12 cellular contexts compared by ENCODE assay signal in the genomic region with DNA sequence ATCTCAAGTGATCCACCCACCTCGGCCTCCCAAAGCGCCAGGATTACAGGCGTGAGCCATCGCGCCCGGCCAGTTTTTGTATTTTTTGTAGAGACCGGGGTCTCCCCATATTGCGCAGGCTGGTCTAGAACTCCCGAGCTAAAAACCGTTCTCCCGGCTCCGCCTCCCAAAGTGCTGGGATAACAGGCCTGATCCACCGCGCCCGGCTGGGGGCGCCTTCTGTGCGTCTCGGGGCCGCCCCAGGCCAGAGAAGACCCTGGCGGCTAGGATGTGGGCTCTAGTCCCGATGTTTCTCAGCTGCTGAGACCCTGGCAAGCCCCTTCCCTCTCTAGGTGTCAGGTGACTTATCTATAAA. TPM values are rescaled to one million over a fixed set of nuclear protein-coding genes. Genes with fewer than 3 reads are reported as not detected.
DNase-seq lines count a peak whose midpoint lies in the region; ATAC-seq, FAIRE-seq and TF ChIP-seq lines count a peak whose summit lies in the region.
"Had no signal": no experiment of that assay in that cellular context is flagged by ENCODE, and none has a peak within 500 bp of the region (broad histone marks: within the 10 kb centered on the region; RNA-seq: fewer than 3 reads in every experiment).

No MANE protein-coding gene starts in this region.

- no peak for TF ChIP-seq RAD21 in SK-N-SH (IDR thresholded peaks at IDR 0.05; ENCODE audit: low read length)
- TF ChIP-seq RAD21 in IMR-90 (IDR thresholded peaks at IDR 0.05; ENCODE audit: low read length), result no peak
- peak; percentile 7 to 54; a peak in 2 of 4 replicates for TF ChIP-seq RAD21 in H1 (IDR thresholded peaks at IDR 0.05 in 1 of 2, conservative IDR thresholded peaks at IDR 0.05 in 1 of 2; ENCODE audit: low read depth in 2 of 2, low read length in 2 of 2)

- no peak for ATAC-seq in SK-N-SH treated with all-trans-retinoic acid at 6 μM for 48 hours
- no peak for ATAC-seq in IMR-90 (ENCODE audit: low read depth)
- ATAC-seq in GM21390 (IDR thresholded peaks at IDR 0.05; ENCODE audit: unreplicated experiment), result no peak
- ATAC-seq: psoas muscle had no signal

- H2BK15ac ChIP-seq in IMR-90 (ENCODE audit: low read depth, low read length), result no peak overlapping the region
- H2BK15ac ChIP-seq in H1 (ENCODE audit: low read length), result no peak overlapping the region; the same call in 1 of the 2 replicates

- no peak overlapping the region for H2BK12ac ChIP-seq in H1 (ENCODE audit: low read depth, low read length)

- H4K91ac ChIP-seq in IMR-90 (ENCODE audit: insufficient read depth, low read depth, low read length) (no peak overlapping the region), H1 (replicated peaks; ENCODE audit: insufficient read length, low read length) (peak overlapping the region; percentile 81)

- dilution Hi-C loops in IMR-90 (cut with HindIII; ENCODE audit: low sequenced_read_pairs, unreplicated experiment), result no loop called here

- H2BK20ac ChIP-seq in IMR-90 (ENCODE audit: low read depth, low read length) (no peak overlapping the region), H1 (ENCODE audit: low read length) (0 out of 2 replicates have a peak overlapping the region, but pooled peaks have one; percentile 61)

- H3K36me3 Mint-ChIP-seq in neural crest cell (ENCODE audit: low read depth), result no peaks in the 10 kb centered on the region

- H3K23ac ChIP-seq in IMR-90 (ENCODE audit: low read depth, low read length) (no peak overlapping the region), H1 (ENCODE audit: insufficient read length) (no peak overlapping the region)

- peaks cover 10% of the 10 kb centered on the region; the same call in 1 of the 2 replicates for H3K23me2 ChIP-seq in H1 (ENCODE audit: low read depth, low read length)

- no peak overlapping the region for H3K4me3 Mint-ChIP-seq in neural crest cell

- no peaks in the 10 kb centered on the region for H3K9me2 ChIP-seq in SK-N-SH

- no peak overlapping the region for H3K9ac ChIP-seq in SK-N-SH
- H3K9ac ChIP-seq in IMR-90 (ENCODE audit: low read depth, low read length), result no peak overlapping the region
- peak overlapping the region in 2 of 4 experiments; percentile 51 to 68; a peak in 3 of 7 replicates for H3K9ac ChIP-seq in H1 (replicated peaks in 1 of 4; ENCODE audit: extremely low read depth in 1 of 4, low read depth in 3 of 4, low read length in 3 of 4)

- CTCF ChIA-PET in SK-N-SH (lab: Yijun Ruan, JAX) (interaction anchor here (1.0 to 2.7 kb wide), 2 partner anchors 10 to 30 kb away, joined by 3 to 11 read pairs; no protein-coding TSS in a partner anchor), IMR-90 (lab: Yijun Ruan, JAX) (interaction anchor here (0.6 kb wide), 1 partner anchor 123 kb away, joined by 4 read pairs; no protein-coding TSS in a partner anchor), H1 (lab: Charles Lee; ENCODE audit: partially characterized antibody) (interaction anchor here (0.8 to 3.7 kb wide), 13 partner anchors 10 to 174 kb away, joined by 3 to 24 read pairs (median 5); partner anchors contain the start of gene ABCA7)

- TF ChIP-seq POLR2A in IMR-90 (IDR thresholded peaks at IDR 0.05; ENCODE audit: low read depth, low read length) (no peak), H1 (IDR thresholded peaks at IDR 0.05; ENCODE audit: control extremely low read depth in 1 of 2, low read depth in 2 of 2, low read length in 2 of 2) (no peak), sigmoid colon (IDR thresholded peaks at IDR 0.05) (no peak)

- H2AK5ac ChIP-seq in IMR-90 (ENCODE audit: low read depth, low read length) (no peak overlapping the region), H1 (ENCODE audit: low read depth, low read length) (no peak overlapping the region)

- BruUV-seq in IMR-90 (replicated peaks; lab: Mats Ljungman, UMichigan), result no TSS peak

- WGBS in SK-N-SH (ENCODE audit: low lambda C conversion rate), result 9% methylated on average over 21 of the region's 21 CpGs
- WGBS in IMR-90 (ENCODE audit: extremely low coverage in 2 of 2, insufficient read length in 1 of 2), 2 experiments, result 19% methylated on average over 9 of the region's 21 CpGs; no CpG with 5 or more reads in 1 of the 2 experiments
- 8% methylated on average over 13 of the region's 21 CpGs; no CpG with 5 or more reads in 1 of the 2 experiments for WGBS in H1 (ENCODE audit: extremely low coverage in 1 of 2, insufficient coverage in 1 of 2, insufficient read length in 1 of 2, insufficient replicate concordance in 2 of 2, low coverage in 1 of 2, low lambda C conversion rate in 2 of 2, missing lambda C conversion rate in 1 of 2), 2 experiments
- 14 to 50% methylated on average over 21 of the region's 21 CpGs for WGBS in sigmoid colon, 2 donors

- H3K4me2 ChIP-seq in SK-N-SH (no peak overlapping the region), IMR-90 (ENCODE audit: low read depth, low read length) (no peak overlapping the region), H1 (ENCODE audit: insufficient read depth in 1 of 2, low read depth in 2 of 2, low read length in 2 of 2) (peak overlapping the region; percentile 64 to 79)

- H4K8ac ChIP-seq in IMR-90 (ENCODE audit: low read depth in 2 of 2, low read length in 2 of 2) (no peak overlapping the region), H1 (ENCODE audit: extremely low read depth, insufficient read depth, low read length) (peak overlapping the region; percentile 97)

- FAIRE-seq in H1 (lab: Jason Lieb, UNC), result no peak

- H3K9me3 ChIP-seq in SK-N-SH, result no peaks in the 10 kb centered on the region
- H3K9me3 ChIP-seq in IMR-90 (ENCODE audit: control insufficient read depth, insufficient read depth, low read length), result no peaks in the 10 kb centered on the region
- no peaks in the 10 kb centered on the region for H3K9me3 ChIP-seq in H1 (ENCODE audit: insufficient read depth in 2 of 2, low read depth in 1 of 2, low read length in 1 of 2)
- H3K9me3 ChIP-seq in sigmoid colon, result no peaks in the 10 kb centered on the region
- H3K9me3 ChIP-seq: psoas muscle, testis had no signal

- intact Hi-C loops in IMR-90 (cut with micrococcal nuclease), result no loop called here
- intact Hi-C loops in sigmoid colon (cut with DNase I), result no loop called here

- H3K79me2 ChIP-seq in SK-N-SH (ENCODE audit: insufficient read depth) (no peaks in the 10 kb centered on the region), H1 (ENCODE audit: control insufficient read depth in 1 of 2, insufficient read depth in 2 of 2, low read length in 2 of 2) (no peaks in the 10 kb centered on the region)

- H3K56ac ChIP-seq in IMR-90 (ENCODE audit: extremely low read depth, insufficient read depth, low read length), result no peak overlapping the region
- peak overlapping the region; percentile 64 for H3K56ac ChIP-seq in H1 (replicated peaks; ENCODE audit: insufficient read length, low read depth, low read length)

- H3K9me1 ChIP-seq in IMR-90 (ENCODE audit: insufficient read depth, low read length), result no peaks in the 10 kb centered on the region

- peaks cover 21% of the 10 kb centered on the region for H3F3A ChIP-seq in SK-N-SH (replicated peaks; ENCODE audit: insufficient read depth)

- H4K5ac ChIP-seq in IMR-90 (ENCODE audit: low read depth, low read length) (no peak overlapping the region), H1 (ENCODE audit: insufficient read length, low read depth, low read length) (peak overlapping the region; percentile 36)

- H3K4ac ChIP-seq in IMR-90 (ENCODE audit: low read depth, low read length) (no peak overlapping the region), H1 (replicated peaks; ENCODE audit: insufficient read length, low read depth, low read length) (no peak overlapping the region)

- POLR2A ChIA-PET in SK-N-SH (lab: Yijun Ruan, JAX) (interaction anchor here (1.1 to 1.4 kb wide), 2 partner anchors 21 to 104 kb away, joined by 3 to 4 read pairs; partner anchors contain the start of gene SBNO2), IMR-90 (lab: Charles Lee; ENCODE audit: unreplicated experiment) (no interaction called here), H1 (lab: Charles Lee; ENCODE audit: partially characterized antibody) (interaction anchor here (0.6 to 7.1 kb wide), 20 partner anchors 10 to 521 kb away, joined by 3 to 52 read pairs (median 4); partner anchors contain the start of genes ABCA7, CIRBP, CNN2 and GPX4)

- H3K27me3 ChIP-seq in SK-N-SH (ENCODE audit: insufficient read depth) (peaks cover 37% of the 10 kb centered on the region), IMR-90 (ENCODE audit: control insufficient read depth, insufficient read depth, low read length) (peaks cover 45% of the 10 kb centered on the region), H1 (replicated peaks in 1 of 4; ENCODE audit: control insufficient read depth in 3 of 4, extremely low read depth in 1 of 4, insufficient read depth in 3 of 4, low read length in 3 of 4) (peaks cover 0 to 24% (median 15%) of the 10 kb centered on the region in 4 experiments; a peak in 5 of 7 replicates), sigmoid colon (peaks cover 36 to 74% (median 61%) of the 10 kb centered on the region in 3 donors)

- peaks cover 9% of the 10 kb centered on the region for H3K4me1 Mint-ChIP-seq in neural crest cell

- H3K9me3 Mint-ChIP-seq in neural crest cell, result no peaks in the 10 kb centered on the region
- H3K9me3 Mint-ChIP-seq: activated B cell treated with CpG ODN at 0.5 μM for 24 hours had no signal

- H3K4me1 ChIP-seq in SK-N-SH (ENCODE audit: control insufficient read depth in 1 of 2, insufficient read depth in 2 of 2, low read depth in 1 of 2, low read length in 1 of 2) (peaks cover 0 to 19% of the 10 kb centered on the region in 2 experiments; a peak in 1 of 4 replicates), IMR-90 (ENCODE audit: control insufficient read depth, insufficient read depth, low read length) (peaks cover 3% of the 10 kb centered on the region; the same call in 1 of the 2 replicates), H1 (replicated peaks in 1 of 4; ENCODE audit: control insufficient read depth in 3 of 4, insufficient read depth in 4 of 4, low read length in 3 of 4) (peaks cover 0 to 20% (median 10%) of the 10 kb centered on the region in 4 experiments; a peak in 6 of 7 replicates), sigmoid colon (peaks cover 0 to 38% (median 22%) of the 10 kb centered on the region in 4 donors)

- TF ChIP-seq EP300 in SK-N-SH (IDR thresholded peaks at IDR 0.05; ENCODE audit: borderline replicate concordance in 1 of 2, low read depth in 1 of 2, low read length in 1 of 2) (no peak), H1 (IDR thresholded peaks at IDR 0.05; ENCODE audit: borderline replicate concordance in 1 of 2, low read depth in 2 of 2, low read length in 2 of 2) (no peak), sigmoid colon (IDR thresholded peaks at IDR 0.05) (no peak)

- H3K18ac ChIP-seq in IMR-90 (ENCODE audit: low read depth, low read length), result no peak overlapping the region
- peak overlapping the region; percentile 88 for H3K18ac ChIP-seq in H1 (ENCODE audit: extremely low read depth, low read length)

- H3K27ac ChIP-seq in SK-N-SH (ENCODE audit: low read depth in 2 of 2, low read length in 1 of 2) (no peak overlapping the region), IMR-90 (ENCODE audit: insufficient read depth, low read length) (no peak overlapping the region), H1 (ENCODE audit: low read depth, low read length) (no peak overlapping the region), sigmoid colon (no peak overlapping the region)
- H3K27ac ChIP-seq: psoas muscle, testis had no signal

- TF ChIP-seq CTCF in SK-N-SH (IDR thresholded peaks at IDR 0.05) (peak; percentile 28), IMR-90 (conservative IDR thresholded peaks at IDR 0.05; ENCODE audit: low read depth, low read length) (peak; percentile 23; the same call in 1 of the 2 replicates), H1 (IDR thresholded peaks at IDR 0.05; ENCODE audit: control extremely low read depth in 1 of 3, insufficient read depth in 1 of 3, low read depth in 1 of 3, low read length in 3 of 3) (peak; percentile 37 to 41 (median 38); a peak in 3 of 4 replicates), neural crest cell (conservative IDR thresholded peaks at IDR 0.05) (peak; percentile 16), sigmoid colon (IDR thresholded peaks at IDR 0.05) (no peak)

- in situ Hi-C loops in IMR-90 (cut with MboI; ENCODE audit: low sequenced_read_pairs), result no loop called here

- DNase-seq in SK-N-SH (no peak), IMR-90 (no peak), H1 (ENCODE audit: low read depth in 1 of 2, low spot score in 2 of 2) (peak in 1 of 2 experiments; percentile 81), neural crest cell (ENCODE audit: low read depth, low spot score) (no peak), AML-193 (lab: John Stamatoyannopoulos, UW) (no peak), sigmoid colon (no peak)
- DNase-seq: activated B cell treated with CpG ODN at 0.5 μM for 24 hours, NCI-H187, testis had no signal

- peaks cover 64% of the 10 kb centered on the region for H3K27me3 Mint-ChIP-seq in neural crest cell (ENCODE audit: low read depth)
- H3K27me3 Mint-ChIP-seq: activated B cell treated with CpG ODN at 0.5 μM for 24 hours had no signal

- H3K27ac Mint-ChIP-seq in neural crest cell (ENCODE audit: unreplicated experiment), result no peak overlapping the region

- no peaks in the 10 kb centered on the region for H4K20me1 ChIP-seq in SK-N-SH (ENCODE audit: insufficient read depth)
- peaks cover under 1% of the 10 kb centered on the region; the same call in 1 of the 2 replicates for H4K20me1 ChIP-seq in IMR-90 (ENCODE audit: insufficient read depth, low read length)
- peaks cover 1 to 10% of the 10 kb centered on the region in 2 experiments for H4K20me1 ChIP-seq in H1 (replicated peaks in 1 of 2; ENCODE audit: control insufficient read depth in 1 of 2, insufficient read depth in 2 of 2, low read length in 2 of 2)

- no peaks in the 10 kb centered on the region for H3K36me3 ChIP-seq in SK-N-SH (replicated peaks in 1 of 2; ENCODE audit: control insufficient read depth in 1 of 2, insufficient read depth in 2 of 2, low read length in 1 of 2)
- H3K36me3 ChIP-seq in IMR-90 (ENCODE audit: control insufficient read depth, insufficient read depth, low read length), result no peaks in the 10 kb centered on the region
- peaks cover 0 to 17% (median 0%) of the 10 kb centered on the region in 4 experiments; a peak in 1 of 8 replicates for H3K36me3 ChIP-seq in H1 (ENCODE audit: control insufficient read depth in 2 of 4, insufficient read depth in 4 of 4, low read length in 3 of 4)
- H3K36me3 ChIP-seq in sigmoid colon, result no peaks in the 10 kb centered on the region

- peak overlapping the region; percentile 76 for H2AK9ac ChIP-seq in IMR-90 (replicated peaks; ENCODE audit: low read depth, low read length, poor library complexity)

- H3K79me1 ChIP-seq in IMR-90 (ENCODE audit: low read depth in 1 of 2, low read length in 2 of 2), result no peaks in the 10 kb centered on the region
- peaks cover 5% of the 10 kb centered on the region for H3K79me1 ChIP-seq in H1 (ENCODE audit: low read depth, low read length)

- H2BK120ac ChIP-seq in IMR-90 (ENCODE audit: low read depth, low read length), result no peak overlapping the region
- no peak overlapping the region for H2BK120ac ChIP-seq in H1 (replicated peaks; ENCODE audit: low read depth, low read length)

- H2BK5ac ChIP-seq in IMR-90 (ENCODE audit: low read depth, low read length, poor library complexity, severe bottlenecking) (no peak overlapping the region), H1 (ENCODE audit: low read depth, low read length) (no peak overlapping the region)

- H3K4me3 ChIP-seq in SK-N-SH (ENCODE audit: low read depth in 2 of 2, low read length in 1 of 2), result no peak overlapping the region
- H3K4me3 ChIP-seq in IMR-90 (ENCODE audit: insufficient read depth, low read depth, low read length), result no peak overlapping the region
- H3K4me3 ChIP-seq in H1 (ENCODE audit: extremely low read depth in 1 of 4, insufficient read depth in 2 of 4, low read depth in 3 of 4, low read length in 4 of 4), result peak overlapping the region; percentile 43 to 69 (median 49); a peak in 6 of 8 replicates
- H3K4me3 ChIP-seq in sigmoid colon, result no peak overlapping the region
- H3K4me3 ChIP-seq: psoas muscle had no signal

- H3K14ac ChIP-seq in IMR-90 (replicated peaks; ENCODE audit: low read depth, low read length) (no peak overlapping the region), H1 (ENCODE audit: insufficient read length) (no peak overlapping the region)

- H2AFZ ChIP-seq in SK-N-SH (ENCODE audit: low read depth), result no peak overlapping the region
- peak overlapping the region; percentile 70 for H2AFZ ChIP-seq in IMR-90 (replicated peaks; ENCODE audit: low read length, poor library complexity)
- no peak overlapping the region; the same call in 1 of the 2 replicates for H2AFZ ChIP-seq in H1 (ENCODE audit: low read length)

RNA-seq across cellular contexts. Expression of gene ARHGAP45, which starts 3.6 kb away (rescaled TPM):
- polyA plus RNA-seq in SK-N-SH (2012; rRNA removed) (2.8 and 4.2 TPM in 2 replicates), IMR-90 (2012; rRNA removed) (1.4 and 1.7 TPM in 2 replicates), H1 (2011; rRNA removed) (31.4 and 40.2 TPM in 2 replicates), sigmoid colon (100 to 1,000 TPM in 1 of 3 donors, 10 to 100 TPM in 2; 38.6 to 103 (median 39.0) TPM)
- polyA plus RNA-seq in SK-N-SH (2012; cell fraction: cytosol; rRNA removed), result 1.7 and 2.5 TPM in 2 replicates
- polyA plus RNA-seq in SK-N-SH (2012; cell fraction: nucleus; rRNA removed), result 5.9 and 9.7 TPM in 2 replicates
- total RNA-seq in IMR-90 (2012; rRNA removed) (0.83 and 1.3 TPM in 2 replicates), neural crest cell (1.6 and 1.7 TPM in 2 replicates), sigmoid colon (10 to 100 TPM; 12.8 to 21.6 (median 18.2) TPM)
- polyA plus RNA-seq in IMR-90 (2012; cell fraction: cytosol; rRNA removed), result 2.0 and 2.2 TPM in 2 replicates
- polyA plus RNA-seq in IMR-90 (2012; cell fraction: nucleus; rRNA removed; ENCODE audit: low replicate concordance), result 3.0 and 10.5 TPM in 2 replicates
- 41.8 and 43.6 TPM in 2 replicates for total RNA-seq in H1 (2021; fragmentation: NEBNext Ultra II Directional; extraction: Animal tissue kit (Norgen Biotek cat#: 25700))
- 36.8 TPM for polyA plus RNA-seq in H1 (2011; cell fraction: cytosol; rRNA removed)
- 67.4 TPM for polyA plus RNA-seq in H1 (2011; cell fraction: nucleus; rRNA removed)
- polyA plus RNA-seq in H1 (2012, experiment 1 of 2), result 26.5 to 43.1 TPM (median 35.3 TPM) in 4 replicates
- polyA plus RNA-seq in H1 (2012, experiment 2 of 2), result 29.2 TPM
- 16.7 TPM for polyA plus RNA-seq in H1 (2013, experiment 1 of 2)
- polyA plus RNA-seq in H1 (2013, experiment 2 of 2), result 16.2 TPM
- 13.6 and 19.9 TPM in 2 replicates for polyA minus RNA-seq in H1 (2011; rRNA and poly(A)+ RNA removed)
- 28.4 TPM for polyA minus RNA-seq in H1 (2011; cell fraction: cytosol; rRNA and poly(A)+ RNA removed)
- polyA minus RNA-seq in H1 (2011; cell fraction: nucleus; rRNA and poly(A)+ RNA removed), result 25.1 TPM

RNA-seq across cellular contexts. Expression of gene POLR2E, which starts 24.6 kb away (rescaled TPM):
- polyA plus RNA-seq in SK-N-SH (2012; rRNA removed), result 238 and 283 TPM in 2 replicates
- polyA plus RNA-seq in SK-N-SH (2012; cell fraction: cytosol; rRNA removed), result 143 and 208 TPM in 2 replicates
- polyA plus RNA-seq in SK-N-SH (2012; cell fraction: nucleus; rRNA removed), result 134 and 138 TPM in 2 replicates
- 195 and 294 TPM in 2 replicates for total RNA-seq in IMR-90 (2012; rRNA removed)
- polyA plus RNA-seq in IMR-90 (2012; rRNA removed), result 391 and 449 TPM in 2 replicates
- polyA plus RNA-seq in IMR-90 (2012; cell fraction: cytosol; rRNA removed), result 408 and 821 TPM in 2 replicates
- 242 and 436 TPM in 2 replicates for polyA plus RNA-seq in IMR-90 (2012; cell fraction: nucleus; rRNA removed; ENCODE audit: low replicate concordance)
- 274 and 281 TPM in 2 replicates for total RNA-seq in H1 (2021; fragmentation: NEBNext Ultra II Directional; extraction: Animal tissue kit (Norgen Biotek cat#: 25700))
- polyA plus RNA-seq in H1 (2011; rRNA removed), result 381 and 483 TPM in 2 replicates
- 378 TPM for polyA plus RNA-seq in H1 (2011; cell fraction: cytosol; rRNA removed)
- polyA plus RNA-seq in H1 (2011; cell fraction: nucleus; rRNA removed), result 283 TPM
- polyA plus RNA-seq in H1 (2012, experiment 1 of 2), result 286 to 416 TPM (median 379 TPM) in 4 replicates
- polyA plus RNA-seq in H1 (2012, experiment 2 of 2), result 296 TPM
- polyA plus RNA-seq in H1 (2013, experiment 1 of 2), result 195 TPM
- 204 TPM for polyA plus RNA-seq in H1 (2013, experiment 2 of 2)
- 110 and 140 TPM in 2 replicates for polyA minus RNA-seq in H1 (2011; rRNA and poly(A)+ RNA removed)
- polyA minus RNA-seq in H1 (2011; cell fraction: cytosol; rRNA and poly(A)+ RNA removed), result 128 TPM
- 125 TPM for polyA minus RNA-seq in H1 (2011; cell fraction: nucleus; rRNA and poly(A)+ RNA removed)
- 256 and 257 TPM in 2 replicates for total RNA-seq in neural crest cell
- total RNA-seq in sigmoid colon, result 100 to 1,000 TPM in 2 of 4 donors, 10 to 100 TPM in 2; 82.0 to 203 (median 104) TPM
- polyA plus RNA-seq in sigmoid colon, result 100 to 1,000 TPM; 124 to 175 (median 133) TPM

RNA-seq across cellular contexts. Expression of gene ABCA7, which starts 30.6 kb away (rescaled TPM):
- polyA plus RNA-seq in SK-N-SH (2012; rRNA removed), result 7.8 and 8.3 TPM in 2 replicates
- polyA plus RNA-seq in SK-N-SH (2012; cell fraction: cytosol; rRNA removed), result 3.1 and 3.9 TPM in 2 replicates
- 53.6 and 91.8 TPM in 2 replicates for polyA plus RNA-seq in SK-N-SH (2012; cell fraction: nucleus; rRNA removed)
- total RNA-seq in IMR-90 (2012; rRNA removed), result 0.36 and 0.56 TPM in 2 replicates
- 3.2 and 3.3 TPM in 2 replicates for polyA plus RNA-seq in IMR-90 (2012; rRNA removed)
- polyA plus RNA-seq in IMR-90 (2012; cell fraction: cytosol; rRNA removed), result 3.0 and 3.3 TPM in 2 replicates
- polyA plus RNA-seq in IMR-90 (2012; cell fraction: nucleus; rRNA removed; ENCODE audit: low replicate concordance), result 21.0 and 42.9 TPM in 2 replicates
- total RNA-seq in H1 (2021; fragmentation: NEBNext Ultra II Directional; extraction: Animal tissue kit (Norgen Biotek cat#: 25700)), result 25.6 and 29.7 TPM in 2 replicates
- 10.4 and 17.4 TPM in 2 replicates for polyA plus RNA-seq in H1 (2011; rRNA removed)
- polyA plus RNA-seq in H1 (2011; cell fraction: cytosol; rRNA removed), result 11.0 TPM
- polyA plus RNA-seq in H1 (2011; cell fraction: nucleus; rRNA removed), result 75.8 TPM
- 24.0 to 35.6 TPM (median 26.9 TPM) in 4 replicates for polyA plus RNA-seq in H1 (2012, experiment 1 of 2)
- polyA plus RNA-seq in H1 (2012, experiment 2 of 2), result 20.8 TPM
- polyA plus RNA-seq in H1 (2013, experiment 1 of 2), result 22.9 TPM
- polyA plus RNA-seq in H1 (2013, experiment 2 of 2), result 19.2 TPM
- 7.3 and 11.6 TPM in 2 replicates for polyA minus RNA-seq in H1 (2011; rRNA and poly(A)+ RNA removed)
- polyA minus RNA-seq in H1 (2011; cell fraction: cytosol; rRNA and poly(A)+ RNA removed), result 17.7 TPM
- polyA minus RNA-seq in H1 (2011; cell fraction: nucleus; rRNA and poly(A)+ RNA removed), result 32.0 TPM
- 12.8 and 16.3 TPM in 2 replicates for total RNA-seq in neural crest cell
- 10 to 100 TPM in 2 of 4 donors, 1 to 10 TPM in 2; 3.8 to 20.5 (median 10.9) TPM for total RNA-seq in sigmoid colon
- 10 to 100 TPM in 1 of 3 donors, 1 to 10 TPM in 2; 1.8 to 25.1 (median 9.9) TPM for polyA plus RNA-seq in sigmoid colon

RNA-seq across cellular contexts. Expression of gene GPX4, which starts 33.2 kb away (rescaled TPM):
- polyA plus RNA-seq in SK-N-SH (2012; rRNA removed), result 566 and 925 TPM in 2 replicates
- polyA plus RNA-seq in SK-N-SH (2012; cell fraction: cytosol; rRNA removed), result 591 and 700 TPM in 2 replicates
- polyA plus RNA-seq in SK-N-SH (2012; cell fraction: nucleus; rRNA removed), result 511 and 671 TPM in 2 replicates
- 357 and 415 TPM in 2 replicates for total RNA-seq in IMR-90 (2012; rRNA removed)
- polyA plus RNA-seq in IMR-90 (2012; rRNA removed), result 1,083 and 1,136 TPM in 2 replicates
- 2,056 and 2,058 TPM in 2 replicates for polyA plus RNA-seq in IMR-90 (2012; cell fraction: cytosol; rRNA removed)
- 1,128 and 1,215 TPM in 2 replicates for polyA plus RNA-seq in IMR-90 (2012; cell fraction: nucleus; rRNA removed; ENCODE audit: low replicate concordance)
- total RNA-seq in H1 (2021; fragmentation: NEBNext Ultra II Directional; extraction: Animal tissue kit (Norgen Biotek cat#: 25700)), result 342 and 355 TPM in 2 replicates
- polyA plus RNA-seq in H1 (2011; rRNA removed), result 693 and 947 TPM in 2 replicates
- polyA plus RNA-seq in H1 (2011; cell fraction: cytosol; rRNA removed), result 779 TPM
- polyA plus RNA-seq in H1 (2011; cell fraction: nucleus; rRNA removed), result 730 TPM
- polyA plus RNA-seq in H1 (2012, experiment 1 of 2), result 475 to 711 TPM (median 640 TPM) in 4 replicates
- polyA plus RNA-seq in H1 (2012, experiment 2 of 2), result 958 TPM
- polyA plus RNA-seq in H1 (2013, experiment 1 of 2), result 575 TPM
- polyA plus RNA-seq in H1 (2013, experiment 2 of 2), result 562 TPM
- 186 and 191 TPM in 2 replicates for polyA minus RNA-seq in H1 (2011; rRNA and poly(A)+ RNA removed)
- polyA minus RNA-seq in H1 (2011; cell fraction: cytosol; rRNA and poly(A)+ RNA removed), result 297 TPM
- polyA minus RNA-seq in H1 (2011; cell fraction: nucleus; rRNA and poly(A)+ RNA removed), result 155 TPM
- 300 and 313 TPM in 2 replicates for total RNA-seq in neural crest cell
- total RNA-seq in sigmoid colon, result 100 to 1,000 TPM; 269 to 433 (median 371) TPM
- 100 to 1,000 TPM; 311 to 662 (median 643) TPM for polyA plus RNA-seq in sigmoid colon

RNA-seq across cellular contexts. Expression of gene CNN2, which starts 44.1 kb away (rescaled TPM):
- polyA plus RNA-seq in SK-N-SH (2012; rRNA removed) (152 and 279 TPM in 2 replicates), IMR-90 (2012; rRNA removed) (385 and 395 TPM in 2 replicates), H1 (2011; rRNA removed) (189 and 349 TPM in 2 replicates), sigmoid colon (100 to 1,000 TPM in 1 of 3 donors, 10 to 100 TPM in 2; 48.0 to 115 (median 53.9) TPM)
- polyA plus RNA-seq in SK-N-SH (2012; cell fraction: cytosol; rRNA removed), result 125 and 167 TPM in 2 replicates
- 199 and 204 TPM in 2 replicates for polyA plus RNA-seq in SK-N-SH (2012; cell fraction: nucleus; rRNA removed)
- total RNA-seq in IMR-90 (2012; rRNA removed) (270 and 272 TPM in 2 replicates), neural crest cell (140 and 141 TPM in 2 replicates), sigmoid colon (10 to 100 TPM; 25.5 to 59.0 (median 36.3) TPM)
- polyA plus RNA-seq in IMR-90 (2012; cell fraction: cytosol; rRNA removed), result 751 and 1,323 TPM in 2 replicates
- 398 and 523 TPM in 2 replicates for polyA plus RNA-seq in IMR-90 (2012; cell fraction: nucleus; rRNA removed; ENCODE audit: low replicate concordance)
- total RNA-seq in H1 (2021; fragmentation: NEBNext Ultra II Directional; extraction: Animal tissue kit (Norgen Biotek cat#: 25700)), result 522 and 551 TPM in 2 replicates
- 238 TPM for polyA plus RNA-seq in H1 (2011; cell fraction: cytosol; rRNA removed)
- 235 TPM for polyA plus RNA-seq in H1 (2011; cell fraction: nucleus; rRNA removed)
- polyA plus RNA-seq in H1 (2012, experiment 1 of 2), result 294 to 464 TPM (median 423 TPM) in 4 replicates
- 443 TPM for polyA plus RNA-seq in H1 (2012, experiment 2 of 2)
- 346 TPM for polyA plus RNA-seq in H1 (2013, experiment 1 of 2)
- polyA plus RNA-seq in H1 (2013, experiment 2 of 2), result 345 TPM
- 314 and 396 TPM in 2 replicates for polyA minus RNA-seq in H1 (2011; rRNA and poly(A)+ RNA removed)
- 453 TPM for polyA minus RNA-seq in H1 (2011; cell fraction: cytosol; rRNA and poly(A)+ RNA removed)
- polyA minus RNA-seq in H1 (2011; cell fraction: nucleus; rRNA and poly(A)+ RNA removed), result 127 TPM

Comparison
In these comparisons a context has a peak if more than half of its experiments do, and no peak if none do; other contexts are left out.
1. H3K4me2 ChIP-seq: peak in H1 (2 of 2); none in SK-N-SH (single experiment) and IMR-90 (single experiment).
2. H3K4me3 ChIP-seq: peak in H1 (4 of 4); none in SK-N-SH (0 of 2), IMR-90 (single experiment) and sigmoid colon (0 of 4).
3. CTCF ChIP-seq: peak in SK-N-SH (single experiment), IMR-90 (single experiment), H1 (3 of 3) and neural crest cell (single experiment); none in sigmoid colon (0 of 4).
4. Of the 17 proteins assayed by ChIP-seq in both H1 and SK-N-SH: peak only in H1: RAD21; only in SK-N-SH: none; in both: CTCF; in neither: 15.